21 cellular contexts compared by ENCODE assay signal in genomic region chr3:1235526-1236120, GRCh38.
"Had no signal": no experiment of that assay in that cellular context is flagged by ENCODE, and none has a peak within 500 bp of the region (broad histone marks: within the 10 kb centered on the region; RNA-seq: fewer than 3 reads in every experiment).

No MANE protein-coding gene starts in this region.

- H3K4me3 ChIP-seq: body of pancreas, smooth muscle cell, thoracic aorta, upper lobe of left lung had no signal

- H3K27ac ChIP-seq: body of pancreas, thoracic aorta, upper lobe of left lung had no signal

- H3K4me2 ChIP-seq: smooth muscle cell had no signal

- H3K27me3 ChIP-seq: body of pancreas, upper lobe of left lung had no signal

- ATAC-seq: body of pancreas, left ventricle myocardium superior, sciatic nerve, WTC11 had no signal

- DNase-seq: activated CD8-positive, alpha-beta memory T cell treated with anti-CD3 and anti-CD28 coated beads for 24 hours; activated CD8-positive, alpha-beta memory T cell treated with anti-CD3 and anti-CD28 coated beads, Interleukin-2, amount 50 U/mL, for 4 hours; activated naive CD4-positive, alpha-beta T cell; activated T-cell treated with anti-CD3 and anti-CD28 coated beads, Interleukin-2, amount 50 U/mL, for 24 hours; amygdala; body of pancreas; caudate nucleus; dermis blood vessel endothelial cell; effector CD8-positive, alpha-beta T cell; foreskin melanocyte; hippocampal formation; left ventricle myocardium superior; mammary epithelial cell; stimulated activated CD4-positive, alpha-beta T cell treated with anti-CD3 and anti-CD28 coated beads, Interleukin-4, amount 100 ng/mL, for 1 hour; stimulated activated naive CD4-positive, alpha-beta T cell; T-helper 9 cell; upper lobe of left lung had no signal

- H3K4me1 ChIP-seq: body of pancreas, upper lobe of left lung had no signal

- H3K36me3 ChIP-seq: thoracic aorta, upper lobe of left lung had no signal

- H3K9me3 ChIP-seq: body of pancreas, thoracic aorta had no signal
